ENCODE assay signal across 11 cellular contexts in the genomic region with DNA sequence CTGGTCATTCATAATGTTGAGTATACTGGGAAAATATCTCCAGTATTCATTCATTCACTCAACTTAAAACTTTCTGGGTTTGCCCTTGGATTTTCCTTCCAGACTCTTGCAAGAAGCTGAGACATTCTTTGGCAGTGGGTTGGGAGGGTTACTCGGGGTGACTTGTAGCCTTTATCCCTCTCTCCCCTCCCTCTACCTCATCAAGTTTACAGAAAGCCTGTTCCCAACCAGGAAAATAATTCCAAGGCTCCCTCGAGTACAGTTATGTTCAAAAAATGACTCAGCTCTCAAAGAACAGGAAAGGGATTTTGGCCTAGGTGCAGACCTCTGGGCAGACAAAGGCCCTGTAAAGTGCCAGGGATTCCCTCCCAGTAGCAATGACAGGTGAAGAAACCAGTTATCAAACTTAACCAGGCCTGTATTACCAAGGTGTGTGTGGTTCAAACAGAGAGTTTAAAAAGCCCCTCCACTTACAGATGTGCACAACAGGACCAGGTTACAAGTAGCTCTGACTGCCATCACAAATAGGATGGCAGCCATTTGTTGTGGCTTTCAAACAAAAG. TPM values are rescaled to one million over a fixed set of nuclear protein-coding genes. Genes with fewer than 3 reads are reported as not detected.
DNase-seq lines count a peak whose midpoint lies in the region; ATAC-seq and TF ChIP-seq lines count a peak whose summit lies in the region.
"Had no signal": no experiment of that assay in that cellular context is flagged by ENCODE, and none has a peak within 500 bp of the region (broad histone marks: within the 10 kb centered on the region; RNA-seq: fewer than 3 reads in every experiment).

No MANE protein-coding gene starts in this region.

- TF ChIP-seq CTCF in heart right ventricle (IDR thresholded peaks at IDR 0.05) = no peak
- TF ChIP-seq CTCF in brain microvascular endothelial cell (IDR thresholded peaks at IDR 0.05; ENCODE audit: low read depth, low read length, missing control alignments) = no peak

- peak overlapping the region in 9 of 10 donors; percentile 19 to 80 (median 55) for H3K27ac ChIP-seq in heart right ventricle
- H3K27ac ChIP-seq in brain microvascular endothelial cell = no peak overlapping the region

- H3K4me1 Mint-ChIP-seq in stimulated activated effector memory CD8-positive, alpha-beta T cell treated with anti-CD3 and anti-CD28 coated beads, Interleukin-12 subunit alpha, Interleukin-12 subunit beta, amount 100 ng/mL, for 72 hours = peaks cover 11% of the 10 kb centered on the region

- H3K9me3 ChIP-seq in adipocyte (ENCODE audit: control insufficient read depth, low read length) (no peaks in the 10 kb centered on the region), heart right ventricle (no peaks in the 10 kb centered on the region)

- intact Hi-C loops in heart right ventricle (cut with DNase I) = loop anchor here in 3 of 10 donors (5.0 kb wide), 2 partner anchors 33 to 43 kb away; a partner anchor contains a TSS

- H3K27me3 ChIP-seq in adipocyte (replicated peaks; ENCODE audit: control insufficient read depth, insufficient read depth, low read length) = no peaks in the 10 kb centered on the region
- no peaks in the 10 kb centered on the region for H3K27me3 ChIP-seq in heart right ventricle
- no peaks in the 10 kb centered on the region for H3K27me3 ChIP-seq in brain microvascular endothelial cell (replicated peaks)

- H3K36me3 Mint-ChIP-seq in stimulated activated effector memory CD8-positive, alpha-beta T cell treated with anti-CD3 and anti-CD28 coated beads, Interleukin-12 subunit alpha, Interleukin-12 subunit beta, amount 100 ng/mL, for 72 hours = peaks cover 95% of the 10 kb centered on the region

- DNase-seq in GM04503 (ENCODE audit: low read depth) = peak; percentile 51
- no peak for DNase-seq in adipocyte (ENCODE audit: low read depth)
- no peak for DNase-seq in heart right ventricle
- DNase-seq in stimulated activated effector memory CD8-positive, alpha-beta T cell treated with anti-CD3 and anti-CD28 coated beads, Interleukin-12 subunit alpha, Interleukin-12 subunit beta, amount 100 ng/mL, for 72 hours (ENCODE audit: low spot score in 2 of 2) = no peak
- DNase-seq in NCI-H1417 treated with DMSO at 0.1 percent for 48 hours (lab: John Stamatoyannopoulos, UW) = no peak
- no peak for DNase-seq in brain microvascular endothelial cell
- DNase-seq in DMS114 treated with DMSO at 0.1 percent for 48 hours (lab: John Stamatoyannopoulos, UW; ENCODE audit: unreplicated experiment) = no peak
- DNase-seq in activated CD4-positive, CD25-positive, alpha-beta regulatory T cell (lab: John Stamatoyannopoulos, UW) = no peak
- DNase-seq: DMS79; NCI-H2081 treated with DMSO at 0.1 percent for 48 hours; stimulated activated CD4-positive, alpha-beta T cell treated with anti-CD3 and anti-CD28 coated beads, Interleukin-2, amount 100 ng/mL, for 24 hours had no signal

- no peak overlapping the region for H3K9ac ChIP-seq in adipocyte (ENCODE audit: low read length)

- in situ Hi-C loops in brain microvascular endothelial cell (cut with HindIII; ENCODE audit: low pct_ligation_motif_present, low sequenced_read_pairs) = no loop called here

- H3K4me1 ChIP-seq in adipocyte (ENCODE audit: control insufficient read depth, insufficient read depth, low read length) (peaks cover 57% of the 10 kb centered on the region), heart right ventricle (peaks cover 24 to 69% (median 59%) of the 10 kb centered on the region in 9 donors)

- H3K9me3 Mint-ChIP-seq in stimulated activated effector memory CD8-positive, alpha-beta T cell treated with anti-CD3 and anti-CD28 coated beads, Interleukin-12 subunit alpha, Interleukin-12 subunit beta, amount 100 ng/mL, for 72 hours = no peaks in the 10 kb centered on the region

- ATAC-seq in heart right ventricle = peak; percentile 4 to 76 (median 36)
- ATAC-seq in stimulated activated effector memory CD8-positive, alpha-beta T cell treated with anti-CD3 and anti-CD28 coated beads, Interleukin-12 subunit alpha, Interleukin-12 subunit beta, amount 100 ng/mL, for 72 hours = no peak

- H3K27ac Mint-ChIP-seq in stimulated activated effector memory CD8-positive, alpha-beta T cell treated with anti-CD3 and anti-CD28 coated beads, Interleukin-12 subunit alpha, Interleukin-12 subunit beta, amount 100 ng/mL, for 72 hours = peak overlapping the region; percentile 70

- H3K36me3 ChIP-seq in adipocyte (ENCODE audit: control insufficient read depth, insufficient read depth, low read length, severe bottlenecking) = peaks cover 54% of the 10 kb centered on the region
- H3K36me3 ChIP-seq in heart right ventricle = peaks cover 0 to 93% (median 25%) of the 10 kb centered on the region in 9 donors
- peaks cover 43% of the 10 kb centered on the region for H3K36me3 ChIP-seq in brain microvascular endothelial cell (replicated peaks)

- H3K4me3 Mint-ChIP-seq in stimulated activated effector memory CD8-positive, alpha-beta T cell treated with anti-CD3 and anti-CD28 coated beads, Interleukin-12 subunit alpha, Interleukin-12 subunit beta, amount 100 ng/mL, for 72 hours = no peak overlapping the region

- H3K4me3 ChIP-seq in adipocyte (ENCODE audit: low read length) (peak overlapping the region; percentile 10), heart right ventricle (no peak overlapping the region), brain microvascular endothelial cell (ENCODE audit: low read depth, low read length) (no peak overlapping the region)

- 35 to 57% methylated on average over 2 of the region's 2 CpGs for WGBS in heart right ventricle, 2 donors

RNA-seq across cellular contexts. Expression of a gene that starts 22.2 kb away (rescaled TPM):
- 100 to 1,000 TPM; 112 to 276 (median 140) TPM for total RNA-seq in heart right ventricle
- polyA plus RNA-seq in heart right ventricle = 100 to 1,000 TPM; 110 to 311 TPM

RNA-seq across cellular contexts. Expression of a gene that starts 41.7 kb away (rescaled TPM):
- total RNA-seq in heart right ventricle = 1 to 10 TPM in 9 of 10 donors, under 1 TPM in 1; 0.62 to 4.3 (median 1.8) TPM
- polyA plus RNA-seq in heart right ventricle = 1 to 10 TPM; 2.7 to 4.2 TPM
